1 cellular context compared by ENCODE assay signal in genomic region chr1:77900687-77901293, GRCh38.
TF ChIP-seq lines count a peak whose summit lies in the region.

No MANE protein-coding gene starts in this region.

TF ChIP-seq in liver, 16 proteins besides CTCF, POLR2A, EP300 and RAD21 (continued from another document):
- TF ChIP-seq ZBTB33 (IDR thresholded peaks at IDR 0.05) (no peak), RXRA (IDR thresholded peaks at IDR 0.05) (no peak)
